In the genomic region with DNA sequence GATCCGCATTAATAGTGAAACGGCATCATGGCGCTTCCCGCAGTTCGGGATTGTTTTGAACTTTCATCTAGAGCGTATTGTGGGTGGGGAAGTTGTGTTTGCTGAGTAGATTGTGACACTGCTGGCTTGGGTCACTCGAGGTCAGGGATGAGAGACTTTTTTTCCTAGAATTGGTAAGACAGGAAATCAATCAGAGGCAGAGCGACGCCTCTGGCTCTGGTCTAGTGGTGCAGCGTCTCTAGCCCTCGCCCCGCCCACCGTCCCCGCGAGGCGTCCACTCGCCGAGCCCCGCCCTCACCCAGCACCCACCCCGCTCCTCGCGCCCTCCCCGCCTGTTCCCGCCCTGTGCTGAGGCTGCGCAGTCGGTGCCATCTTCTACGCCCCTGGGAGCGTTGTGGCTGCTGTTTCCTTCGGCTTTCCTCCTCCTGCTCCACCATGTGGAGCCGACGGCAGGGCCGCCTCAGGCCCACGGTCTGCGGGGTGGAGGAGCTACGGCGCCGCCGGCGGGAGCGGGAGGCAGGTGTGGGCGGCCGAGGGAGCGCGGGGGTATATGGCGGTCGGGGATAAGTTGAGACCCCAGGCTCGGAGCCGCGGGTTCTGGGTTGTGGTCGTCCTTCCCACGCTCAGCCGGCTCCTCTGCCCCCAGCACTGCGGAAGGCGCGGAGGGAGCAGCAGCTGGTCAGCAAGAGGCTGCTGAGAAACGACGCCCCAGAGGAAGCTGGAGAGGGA, we compare ENCODE assay signal across 1 cellular context.
TF ChIP-seq lines count a peak whose summit lies in the region.

A gene (plus strand): TSS at position 359 of the 729 bp plus-strand sequence. CDS start 77 bp downstream, at position 436.

TF ChIP-seq in WTC11, 78 proteins besides CTCF, POLR2A, EP300 and RAD21 (continued from another document):
- TF ChIP-seq, protein P1, sequence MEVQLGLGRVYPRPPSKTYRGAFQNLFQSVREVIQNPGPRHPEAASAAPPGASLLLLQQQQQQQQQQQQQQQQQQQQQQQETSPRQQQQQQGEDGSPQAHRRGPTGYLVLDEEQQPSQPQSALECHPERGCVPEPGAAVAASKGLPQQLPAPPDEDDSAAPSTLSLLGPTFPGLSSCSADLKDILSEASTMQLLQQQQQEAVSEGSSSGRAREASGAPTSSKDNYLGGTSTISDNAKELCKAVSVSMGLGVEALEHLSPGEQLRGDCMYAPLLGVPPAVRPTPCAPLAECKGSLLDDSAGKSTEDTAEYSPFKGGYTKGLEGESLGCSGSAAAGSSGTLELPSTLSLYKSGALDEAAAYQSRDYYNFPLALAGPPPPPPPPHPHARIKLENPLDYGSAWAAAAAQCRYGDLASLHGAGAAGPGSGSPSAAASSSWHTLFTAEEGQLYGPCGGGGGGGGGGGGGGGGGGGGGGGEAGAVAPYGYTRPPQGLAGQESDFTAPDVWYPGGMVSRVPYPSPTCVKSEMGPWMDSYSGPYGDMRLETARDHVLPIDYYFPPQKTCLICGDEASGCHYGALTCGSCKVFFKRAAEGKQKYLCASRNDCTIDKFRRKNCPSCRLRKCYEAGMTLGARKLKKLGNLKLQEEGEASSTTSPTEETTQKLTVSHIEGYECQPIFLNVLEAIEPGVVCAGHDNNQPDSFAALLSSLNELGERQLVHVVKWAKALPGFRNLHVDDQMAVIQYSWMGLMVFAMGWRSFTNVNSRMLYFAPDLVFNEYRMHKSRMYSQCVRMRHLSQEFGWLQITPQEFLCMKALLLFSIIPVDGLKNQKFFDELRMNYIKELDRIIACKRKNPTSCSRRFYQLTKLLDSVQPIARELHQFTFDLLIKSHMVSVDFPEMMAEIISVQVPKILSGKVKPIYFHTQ (CRISPR knock-in tag; IDR thresholded peaks at IDR 0.05), result no peak
- TF ChIP-seq, protein P2, sequence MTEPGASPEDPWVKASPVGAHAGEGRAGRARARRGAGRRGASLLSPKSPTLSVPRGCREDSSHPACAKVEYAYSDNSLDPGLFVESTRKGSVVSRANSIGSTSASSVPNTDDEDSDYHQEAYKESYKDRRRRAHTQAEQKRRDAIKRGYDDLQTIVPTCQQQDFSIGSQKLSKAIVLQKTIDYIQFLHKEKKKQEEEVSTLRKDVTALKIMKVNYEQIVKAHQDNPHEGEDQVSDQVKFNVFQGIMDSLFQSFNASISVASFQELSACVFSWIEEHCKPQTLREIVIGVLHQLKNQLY (CRISPR knock-in tag; IDR thresholded peaks at IDR 0.05), result no peak
- TF ChIP-seq JAZF1 (CRISPR knock-in tag; IDR thresholded peaks at IDR 0.05), result no peak
- peak; percentile 72 for TF ChIP-seq SP1 (CRISPR knock-in tag; conservative IDR thresholded peaks at IDR 0.05)
- TF ChIP-seq, protein P3, sequence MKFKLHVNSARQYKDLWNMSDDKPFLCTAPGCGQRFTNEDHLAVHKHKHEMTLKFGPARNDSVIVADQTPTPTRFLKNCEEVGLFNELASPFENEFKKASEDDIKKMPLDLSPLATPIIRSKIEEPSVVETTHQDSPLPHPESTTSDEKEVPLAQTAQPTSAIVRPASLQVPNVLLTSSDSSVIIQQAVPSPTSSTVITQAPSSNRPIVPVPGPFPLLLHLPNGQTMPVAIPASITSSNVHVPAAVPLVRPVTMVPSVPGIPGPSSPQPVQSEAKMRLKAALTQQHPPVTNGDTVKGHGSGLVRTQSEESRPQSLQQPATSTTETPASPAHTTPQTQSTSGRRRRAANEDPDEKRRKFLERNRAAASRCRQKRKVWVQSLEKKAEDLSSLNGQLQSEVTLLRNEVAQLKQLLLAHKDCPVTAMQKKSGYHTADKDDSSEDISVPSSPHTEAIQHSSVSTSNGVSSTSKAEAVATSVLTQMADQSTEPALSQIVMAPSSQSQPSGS (CRISPR knock-in tag; IDR thresholded peaks at IDR 0.05; ENCODE audit: borderline replicate concordance, low read depth), result no peak
- no peak for TF ChIP-seq ZNF416 (CRISPR knock-in tag; IDR thresholded peaks at IDR 0.05)
- no peak for TF ChIP-seq ELF4 (CRISPR knock-in tag; IDR thresholded peaks at IDR 0.05; ENCODE audit: low read depth)
- TF ChIP-seq, protein P4, sequence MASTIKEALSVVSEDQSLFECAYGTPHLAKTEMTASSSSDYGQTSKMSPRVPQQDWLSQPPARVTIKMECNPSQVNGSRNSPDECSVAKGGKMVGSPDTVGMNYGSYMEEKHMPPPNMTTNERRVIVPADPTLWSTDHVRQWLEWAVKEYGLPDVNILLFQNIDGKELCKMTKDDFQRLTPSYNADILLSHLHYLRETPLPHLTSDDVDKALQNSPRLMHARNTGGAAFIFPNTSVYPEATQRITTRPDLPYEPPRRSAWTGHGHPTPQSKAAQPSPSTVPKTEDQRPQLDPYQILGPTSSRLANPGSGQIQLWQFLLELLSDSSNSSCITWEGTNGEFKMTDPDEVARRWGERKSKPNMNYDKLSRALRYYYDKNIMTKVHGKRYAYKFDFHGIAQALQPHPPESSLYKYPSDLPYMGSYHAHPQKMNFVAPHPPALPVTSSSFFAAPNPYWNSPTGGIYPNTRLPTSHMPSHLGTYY (CRISPR knock-in tag; IDR thresholded peaks at IDR 0.05), result no peak
- TF ChIP-seq GTF2I (CRISPR knock-in tag; conservative IDR thresholded peaks at IDR 0.05), result no peak
- no peak for TF ChIP-seq ZNF396 (CRISPR knock-in tag; IDR thresholded peaks at IDR 0.05; ENCODE audit: borderline replicate concordance)
- TF ChIP-seq, protein P5, sequence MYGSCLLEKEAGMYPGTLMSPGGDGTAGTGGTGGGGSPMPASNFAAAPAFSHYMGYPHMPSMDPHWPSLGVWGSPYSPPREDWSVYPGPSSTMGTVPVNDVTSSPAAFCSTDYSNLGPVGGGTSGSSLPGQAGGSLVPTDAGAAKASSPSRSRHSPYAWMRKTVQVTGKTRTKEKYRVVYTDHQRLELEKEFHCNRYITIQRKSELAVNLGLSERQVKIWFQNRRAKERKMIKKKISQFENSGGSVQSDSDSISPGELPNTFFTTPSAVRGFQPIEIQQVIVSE (CRISPR knock-in tag; IDR thresholded peaks at IDR 0.05; ENCODE audit: borderline replicate concordance), result no peak
- TF ChIP-seq TP53 (CRISPR knock-in tag; IDR thresholded peaks at IDR 0.05), result 0 out of 2 replicates have a peak, but pooled peaks have one; percentile 88
- TF ChIP-seq CREM (CRISPR knock-in tag; IDR thresholded peaks at IDR 0.05), result 0 out of 2 replicates have a peak, but pooled peaks have one; percentile 36
- no peak for TF ChIP-seq OVOL2 (CRISPR knock-in tag; IDR thresholded peaks at IDR 0.05; ENCODE audit: borderline replicate concordance)
- TF ChIP-seq CREB1 (CRISPR knock-in tag; IDR thresholded peaks at IDR 0.05), result peak; percentile 75; the same call in 1 of the 2 replicates
- TF ChIP-seq, protein P6, sequence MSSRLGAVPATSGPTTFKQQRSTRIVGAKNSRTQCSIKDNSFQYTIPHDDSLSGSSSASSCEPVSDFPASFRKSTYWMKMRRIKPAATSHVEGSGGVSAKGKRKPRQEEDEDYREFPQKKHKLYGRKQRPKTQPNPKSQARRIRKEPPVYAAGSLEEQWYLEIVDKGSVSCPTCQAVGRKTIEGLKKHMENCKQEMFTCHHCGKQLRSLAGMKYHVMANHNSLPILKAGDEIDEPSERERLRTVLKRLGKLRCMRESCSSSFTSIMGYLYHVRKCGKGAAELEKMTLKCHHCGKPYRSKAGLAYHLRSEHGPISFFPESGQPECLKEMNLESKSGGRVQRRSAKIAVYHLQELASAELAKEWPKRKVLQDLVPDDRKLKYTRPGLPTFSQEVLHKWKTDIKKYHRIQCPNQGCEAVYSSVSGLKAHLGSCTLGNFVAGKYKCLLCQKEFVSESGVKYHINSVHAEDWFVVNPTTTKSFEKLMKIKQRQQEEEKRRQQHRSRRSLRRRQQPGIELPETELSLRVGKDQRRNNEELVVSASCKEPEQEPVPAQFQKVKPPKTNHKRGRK (CRISPR knock-in tag; IDR thresholded peaks at IDR 0.05; ENCODE audit: borderline replicate concordance), result no peak
- TF ChIP-seq, protein P7, sequence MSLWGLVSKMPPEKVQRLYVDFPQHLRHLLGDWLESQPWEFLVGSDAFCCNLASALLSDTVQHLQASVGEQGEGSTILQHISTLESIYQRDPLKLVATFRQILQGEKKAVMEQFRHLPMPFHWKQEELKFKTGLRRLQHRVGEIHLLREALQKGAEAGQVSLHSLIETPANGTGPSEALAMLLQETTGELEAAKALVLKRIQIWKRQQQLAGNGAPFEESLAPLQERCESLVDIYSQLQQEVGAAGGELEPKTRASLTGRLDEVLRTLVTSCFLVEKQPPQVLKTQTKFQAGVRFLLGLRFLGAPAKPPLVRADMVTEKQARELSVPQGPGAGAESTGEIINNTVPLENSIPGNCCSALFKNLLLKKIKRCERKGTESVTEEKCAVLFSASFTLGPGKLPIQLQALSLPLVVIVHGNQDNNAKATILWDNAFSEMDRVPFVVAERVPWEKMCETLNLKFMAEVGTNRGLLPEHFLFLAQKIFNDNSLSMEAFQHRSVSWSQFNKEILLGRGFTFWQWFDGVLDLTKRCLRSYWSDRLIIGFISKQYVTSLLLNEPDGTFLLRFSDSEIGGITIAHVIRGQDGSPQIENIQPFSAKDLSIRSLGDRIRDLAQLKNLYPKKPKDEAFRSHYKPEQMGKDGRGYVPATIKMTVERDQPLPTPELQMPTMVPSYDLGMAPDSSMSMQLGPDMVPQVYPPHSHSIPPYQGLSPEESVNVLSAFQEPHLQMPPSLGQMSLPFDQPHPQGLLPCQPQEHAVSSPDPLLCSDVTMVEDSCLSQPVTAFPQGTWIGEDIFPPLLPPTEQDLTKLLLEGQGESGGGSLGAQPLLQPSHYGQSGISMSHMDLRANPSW (CRISPR knock-in tag; conservative IDR thresholded peaks at IDR 0.05; ENCODE audit: low read depth), result no peak
- TF ChIP-seq, protein P8, sequence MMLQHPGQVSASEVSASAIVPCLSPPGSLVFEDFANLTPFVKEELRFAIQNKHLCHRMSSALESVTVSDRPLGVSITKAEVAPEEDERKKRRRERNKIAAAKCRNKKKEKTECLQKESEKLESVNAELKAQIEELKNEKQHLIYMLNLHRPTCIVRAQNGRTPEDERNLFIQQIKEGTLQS (CRISPR knock-in tag; conservative IDR thresholded peaks at IDR 0.05), result no peak
